Comparison of ENCODE assay signal across 1 cellular context in genomic region chr1:207241164-207241934, GRCh38.
TF ChIP-seq lines count a peak whose summit lies in the region.

No MANE protein-coding gene starts in this region.

TF ChIP-seq in K562, 482 proteins besides CTCF, POLR2A, EP300 and RAD21 (continued from another document and continues in another):
- TF ChIP-seq, protein P1, sequence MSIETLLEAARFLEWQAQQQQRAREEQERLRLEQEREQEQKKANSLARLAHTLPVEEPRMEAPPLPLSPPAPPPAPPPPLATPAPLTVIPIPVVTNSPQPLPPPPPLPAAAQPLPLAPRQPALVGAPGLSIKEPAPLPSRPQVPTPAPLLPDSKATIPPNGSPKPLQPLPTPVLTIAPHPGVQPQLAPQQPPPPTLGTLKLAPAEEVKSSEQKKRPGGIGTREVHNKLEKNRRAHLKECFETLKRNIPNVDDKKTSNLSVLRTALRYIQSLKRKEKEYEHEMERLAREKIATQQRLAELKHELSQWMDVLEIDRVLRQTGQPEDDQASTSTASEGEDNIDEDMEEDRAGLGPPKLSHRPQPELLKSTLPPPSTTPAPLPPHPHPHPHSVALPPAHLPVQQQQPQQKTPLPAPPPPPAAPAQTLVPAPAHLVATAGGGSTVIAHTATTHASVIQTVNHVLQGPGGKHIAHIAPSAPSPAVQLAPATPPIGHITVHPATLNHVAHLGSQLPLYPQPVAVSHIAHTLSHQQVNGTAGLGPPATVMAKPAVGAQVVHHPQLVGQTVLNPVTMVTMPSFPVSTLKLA (conservative IDR thresholded peaks at IDR 0.05), result no peak
- TF ChIP-seq DNMT1 (IDR thresholded peaks at IDR 0.05) (no peak), ZBTB8A (IDR thresholded peaks at IDR 0.05; ENCODE audit: partially characterized antibody) (no peak), SAP30 (IDR thresholded peaks at IDR 0.05; ENCODE audit: borderline replicate concordance, insufficient read depth, low read depth, low read length, poor library complexity, severe bottlenecking) (no peak), NCOR1 (IDR thresholded peaks at IDR 0.05) (no peak), CTBP1 (IDR thresholded peaks at IDR 0.05; ENCODE audit: borderline replicate concordance) (peak; percentile 55; the same call in 1 of the 2 replicates), PHB2 (IDR thresholded peaks at IDR 0.05; ENCODE audit: low read depth) (no peak), MAFF (IDR thresholded peaks at IDR 0.05; ENCODE audit: low read length) (no peak), ESRRB (CRISPR knock-in tag; IDR thresholded peaks at IDR 0.05; ENCODE audit: borderline replicate concordance) (no peak), JUNB (CRISPR knock-in tag; conservative IDR thresholded peaks at IDR 0.05) (no peak), SMARCC2 (IDR thresholded peaks at IDR 0.05; ENCODE audit: low read depth) (peak; percentile 64; the same call in 1 of the 2 replicates), ZSCAN32 (CRISPR knock-in tag; IDR thresholded peaks at IDR 0.05) (no peak), ZNF695 (CRISPR knock-in tag; IDR thresholded peaks at IDR 0.05) (no peak), RAD51 (IDR thresholded peaks at IDR 0.05; ENCODE audit: borderline replicate concordance, low read depth) (no peak), BHLHE40 (IDR thresholded peaks at IDR 0.05; ENCODE audit: low read length) (no peak), GTF2F1 (IDR thresholded peaks at IDR 0.05; ENCODE audit: low read depth, low read length) (no peak), CHD2 (IDR thresholded peaks at IDR 0.05; ENCODE audit: low read depth, low read length) (no peak), SP2 (IDR thresholded peaks at IDR 0.05; ENCODE audit: extremely low read depth, low read depth, low read length, poor library complexity, severe bottlenecking) (no peak), ZKSCAN8 (CRISPR knock-in tag; IDR thresholded peaks at IDR 0.05) (peak; percentile 65; the same call in 1 of the 2 replicates), CBFA2T3 (IDR thresholded peaks at IDR 0.05) (peak; percentile 31), ETV1 (tag; conservative IDR thresholded peaks at IDR 0.05; ENCODE audit: low read depth) (0 out of 2 replicates have a peak, but pooled peaks have one; percentile 6), NR0B1 (IDR thresholded peaks at IDR 0.05; ENCODE audit: partially characterized antibody) (no peak), ZNF395 (CRISPR knock-in tag; IDR thresholded peaks at IDR 0.05) (0 out of 2 replicates have a peak, but pooled peaks have one; percentile 73), HDAC6 (IDR thresholded peaks at IDR 0.05; ENCODE audit: low read depth, low read length) (no peak), GATAD2A (IDR thresholded peaks at IDR 0.05) (no peak), CHD1 (IDR thresholded peaks at IDR 0.05; ENCODE audit: low read length) (no peak), MXD1 (CRISPR knock-in tag; IDR thresholded peaks at IDR 0.05; ENCODE audit: borderline replicate concordance, poor library complexity, severe bottlenecking) (no peak), CREM (IDR thresholded peaks at IDR 0.05; ENCODE audit: low read depth) (no peak; the same call in 1 of the 2 replicates), SMAD1 (IDR thresholded peaks at IDR 0.05; ENCODE audit: low read depth, low read length, partially characterized antibody) (no peak), ZNF282 (CRISPR knock-in tag; IDR thresholded peaks at IDR 0.05) (no peak), EWSR1 (IDR thresholded peaks at IDR 0.05; ENCODE audit: borderline replicate concordance, low read depth, partially characterized antibody) (no peak), CTCFL (IDR thresholded peaks at IDR 0.05; ENCODE audit: borderline replicate concordance, insufficient read depth, low read depth, low read length, poor library complexity, severe bottlenecking) (no peak), KDM4B (IDR thresholded peaks at IDR 0.05; ENCODE audit: borderline replicate concordance in 2 of 2, low read depth in 1 of 2) (no peak), FOXJ3 (CRISPR knock-in tag; IDR thresholded peaks at IDR 0.05) (no peak), NR2F6 (CRISPR knock-in tag; IDR thresholded peaks at IDR 0.05) (no peak), FOXP4 (CRISPR knock-in tag; IDR thresholded peaks at IDR 0.05; ENCODE audit: borderline replicate concordance) (no peak), SP1 (CRISPR knock-in tag; IDR thresholded peaks at IDR 0.05) (no peak), PRMT5 (CRISPR knock-in tag; IDR thresholded peaks at IDR 0.05) (no peak), NEUROD1 (IDR thresholded peaks at IDR 0.05; ENCODE audit: borderline replicate concordance, low read depth, low read length, partially characterized antibody) (no peak), NFXL1 (CRISPR knock-in tag; IDR thresholded peaks at IDR 0.05) (0 out of 2 replicates have a peak, but pooled peaks have one; percentile 55), ASH1L (IDR thresholded peaks at IDR 0.05; ENCODE audit: borderline replicate concordance, low read depth, partially characterized antibody) (no peak), CSDE1 (IDR thresholded peaks at IDR 0.05) (no peak), TEAD4 (IDR thresholded peaks at IDR 0.05; ENCODE audit: low read length) (peak; percentile 67), TEAD4 (CRISPR knock-in tag; IDR thresholded peaks at IDR 0.05; ENCODE audit: borderline replicate concordance) (no peak), ZSCAN29 (IDR thresholded peaks at IDR 0.05) (no peak), BDP1 (IDR thresholded peaks at IDR 0.05; ENCODE audit: insufficient read depth, insufficient read length) (no peak), RFX5 (IDR thresholded peaks at IDR 0.05; ENCODE audit: low read depth, low read length) (no peak), PTTG1 (tag; IDR thresholded peaks at IDR 0.05; ENCODE audit: low read depth) (0 out of 2 replicates have a peak, but pooled peaks have one; percentile 17), KLF13 (tag; IDR thresholded peaks at IDR 0.05; ENCODE audit: borderline replicate concordance, low read depth) (no peak), EP400 (IDR thresholded peaks at IDR 0.05) (peak; percentile 44; the same call in 1 of the 2 replicates), MCM3 (IDR thresholded peaks at IDR 0.05) (no peak), RNF2 (IDR thresholded peaks at IDR 0.05) (no peak), DMBX1 (CRISPR knock-in tag; IDR thresholded peaks at IDR 0.05; ENCODE audit: borderline replicate concordance) (peak; percentile 74; the same call in 1 of the 2 replicates), LEF1 (IDR thresholded peaks at IDR 0.05) (peak; percentile 72; the same call in 1 of the 2 replicates), TRIM24 (IDR thresholded peaks at IDR 0.05) (peak; percentile 65 to 86; a peak in 2 of 4 replicates), IRF2 (CRISPR knock-in tag; IDR thresholded peaks at IDR 0.05) (no peak), ZNF134 (CRISPR knock-in tag; conservative IDR thresholded peaks at IDR 0.05) (no peak), DLX4 (CRISPR knock-in tag; IDR thresholded peaks at IDR 0.05) (no peak), ATF7 (IDR thresholded peaks at IDR 0.05) (peak; percentile 48; the same call in 1 of the 2 replicates), ZNF668 (CRISPR knock-in tag; IDR thresholded peaks at IDR 0.05) (peak; percentile 19; the same call in 1 of the 2 replicates), ELK1 (CRISPR knock-in tag; IDR thresholded peaks at IDR 0.05) (no peak), FOS (IDR thresholded peaks at IDR 0.05; ENCODE audit: extremely low read depth, insufficient read length) (no peak)
- TF ChIP-seq, protein P2, sequence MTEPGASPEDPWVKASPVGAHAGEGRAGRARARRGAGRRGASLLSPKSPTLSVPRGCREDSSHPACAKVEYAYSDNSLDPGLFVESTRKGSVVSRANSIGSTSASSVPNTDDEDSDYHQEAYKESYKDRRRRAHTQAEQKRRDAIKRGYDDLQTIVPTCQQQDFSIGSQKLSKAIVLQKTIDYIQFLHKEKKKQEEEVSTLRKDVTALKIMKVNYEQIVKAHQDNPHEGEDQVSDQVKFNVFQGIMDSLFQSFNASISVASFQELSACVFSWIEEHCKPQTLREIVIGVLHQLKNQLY (CRISPR knock-in tag; conservative IDR thresholded peaks at IDR 0.05), result no peak
- TF ChIP-seq, protein P3, sequence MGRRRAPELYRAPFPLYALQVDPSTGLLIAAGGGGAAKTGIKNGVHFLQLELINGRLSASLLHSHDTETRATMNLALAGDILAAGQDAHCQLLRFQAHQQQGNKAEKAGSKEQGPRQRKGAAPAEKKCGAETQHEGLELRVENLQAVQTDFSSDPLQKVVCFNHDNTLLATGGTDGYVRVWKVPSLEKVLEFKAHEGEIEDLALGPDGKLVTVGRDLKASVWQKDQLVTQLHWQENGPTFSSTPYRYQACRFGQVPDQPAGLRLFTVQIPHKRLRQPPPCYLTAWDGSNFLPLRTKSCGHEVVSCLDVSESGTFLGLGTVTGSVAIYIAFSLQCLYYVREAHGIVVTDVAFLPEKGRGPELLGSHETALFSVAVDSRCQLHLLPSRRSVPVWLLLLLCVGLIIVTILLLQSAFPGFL (CRISPR knock-in tag; IDR thresholded peaks at IDR 0.05), result no peak
